In genomic region chr4:99563310-99564186, GRCh38 we compare ENCODE assay signal across 8 cellular contexts. TPM values are rescaled to one million over a fixed set of nuclear protein-coding genes. Genes with fewer than 3 reads are reported as not detected.
DNase-seq lines count a peak whose midpoint lies in the region; ATAC-seq and TF ChIP-seq lines count a peak whose summit lies in the region.

A gene with protein sequence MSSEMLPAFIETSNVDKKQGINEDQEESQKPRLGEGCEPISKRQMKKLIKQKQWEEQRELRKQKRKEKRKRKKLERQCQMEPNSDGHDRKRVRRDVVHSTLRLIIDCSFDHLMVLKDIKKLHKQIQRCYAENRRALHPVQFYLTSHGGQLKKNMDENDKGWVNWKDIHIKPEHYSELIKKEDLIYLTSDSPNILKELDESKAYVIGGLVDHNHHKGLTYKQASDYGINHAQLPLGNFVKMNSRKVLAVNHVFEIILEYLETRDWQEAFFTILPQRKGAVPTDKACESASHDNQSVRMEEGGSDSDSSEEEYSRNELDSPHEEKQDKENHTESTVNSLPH (minus strand): TSS chr4:99564039. CDS start chr4:99559338, 4,701 bp downstream.

- peaks cover 0 to 2% of the 10 kb centered on the region in 2 donors for H3K36me3 Mint-ChIP-seq in CD14-positive monocyte
- no peaks in the 10 kb centered on the region for H3K36me3 Mint-ChIP-seq in activated CD4-positive, alpha-beta memory T cell treated with anti-CD3 and anti-CD28 coated beads, Interleukin-2, amount 10 ng/mL, durations not matched to agents 7 days and 5 days (ENCODE audit: low read depth)

- intact Hi-C loops in CD14-positive monocyte (cut with micrococcal nuclease), result loop anchor here (5.0 kb wide), 6 partner anchors 244 to 1416 kb away; partner anchors contain the start of genes LAMTOR3 (in 2 of the 2), DAPP1 (in 1 of the 2), DNAJB14 (in 1 of the 2) and H2AZ1 (in 1 of the 2)
- intact Hi-C loops in right lobe of liver (cut with DNase I), result no loop called here

- H3K27me3 ChIP-seq in duodenal mucosa (ENCODE audit: control insufficient read depth in 1 of 2, insufficient read depth in 2 of 2, low read length in 2 of 2) (no peaks in the 10 kb centered on the region), right lobe of liver (no peaks in the 10 kb centered on the region)

- POLR2A ChIA-PET in activated CD4-positive, alpha-beta memory T cell treated with anti-CD3 and anti-CD28 coated beads, Interleukin-2, amount 10 ng/mL, durations not matched to agents 7 days and 5 days (lab: Charles Lee), result interaction anchor here (0.7 to 2.2 kb wide), 17 partner anchors 10 to 1783 kb away, joined by 3 to 20 read pairs (median 5); partner anchors contain the start of genes ADH5, DAPP1, DNAJB14 and H2AZ1

- TF ChIP-seq CTCF in CD14-positive monocyte (IDR thresholded peaks at IDR 0.05), result no peak
- TF ChIP-seq CTCF in right lobe of liver (IDR thresholded peaks at IDR 0.05), result peak in 1 of 4 donors; percentile 16

- peak; percentile 83 for TF ChIP-seq POLR2A in right lobe of liver (IDR thresholded peaks at IDR 0.05)

- H3K27me3 Mint-ChIP-seq in CD14-positive monocyte (ENCODE audit: low read depth in 3 of 3), result peaks cover 6 to 9% (median 7%) of the 10 kb centered on the region in 3 donors
- peaks cover 13% of the 10 kb centered on the region for H3K27me3 Mint-ChIP-seq in activated CD4-positive, alpha-beta memory T cell treated with anti-CD3 and anti-CD28 coated beads, Interleukin-2, amount 10 ng/mL, durations not matched to agents 7 days and 5 days

- peak within 1 kb of the TSS; percentile 98 to 100 (median 99) for H3K27ac Mint-ChIP-seq in CD14-positive monocyte
- peak within 1 kb of the TSS; percentile 99 for H3K27ac Mint-ChIP-seq in activated CD4-positive, alpha-beta memory T cell treated with anti-CD3 and anti-CD28 coated beads, Interleukin-2, amount 10 ng/mL, durations not matched to agents 7 days and 5 days

- under 1% methylated on average over 36 of the region's 48 CpGs for WGBS in right lobe of liver (ENCODE audit: insufficient coverage, low coverage, low lambda C conversion rate, missing lambda C conversion rate)

- DNase-seq in CD14-positive monocyte (ENCODE audit: low spot score) (peak; percentile 94), NCI-H82 (lab: John Stamatoyannopoulos, UW) (peak; percentile 97), right lobe of liver (peak; percentile 97 to 99 (median 98))
- DNase-seq in activated CD4-positive, alpha-beta memory T cell treated with anti-CD3 and anti-CD28 coated beads, Interleukin-2, amount 10 ng/mL, durations not matched to agents 7 days and 5 days, result peak; percentile 95
- peak; percentile 90 to 97 for DNase-seq in stimulated activated CD4-positive, alpha-beta T cell treated with anti-CD3 and anti-CD28 coated beads, Interleukin-4, amount 100 ng/mL, for 4 hours

- H3K9me3 ChIP-seq in duodenal mucosa (ENCODE audit: control insufficient read depth in 1 of 2, low read length in 2 of 2), result no peaks in the 10 kb centered on the region
- H3K9me3 ChIP-seq in right lobe of liver, result no peaks in the 10 kb centered on the region

- H3K4me3 ChIP-seq in duodenal mucosa (ENCODE audit: low read depth in 1 of 2, low read length in 2 of 2) (peak within 1 kb of the TSS; percentile 84 to 91), right lobe of liver (peak within 1 kb of the TSS; percentile 68 to 71 (median 69))

- CTCF ChIA-PET in activated CD4-positive, alpha-beta memory T cell treated with anti-CD3 and anti-CD28 coated beads, Interleukin-2, amount 10 ng/mL, durations not matched to agents 7 days and 5 days (lab: Charles Lee), result interaction anchor here (0.6 to 2.5 kb wide), 15 partner anchors 10 to 1274 kb away, joined by 3 to 46 read pairs (median 3); partner anchors contain the start of genes DAPP1, DNAJB14, H2AZ1 and LAMTOR3

- peaks cover 6% of the 10 kb centered on the region for H3K4me1 Mint-ChIP-seq in CD14-positive monocyte
- H3K4me1 Mint-ChIP-seq in activated CD4-positive, alpha-beta memory T cell treated with anti-CD3 and anti-CD28 coated beads, Interleukin-2, amount 10 ng/mL, durations not matched to agents 7 days and 5 days, result peaks cover 31% of the 10 kb centered on the region

- H3K27ac ChIP-seq in duodenal mucosa (ENCODE audit: low read depth, low read length) (peak within 1 kb of the TSS; percentile 97), right lobe of liver (peak within 1 kb of the TSS; percentile 93 to 97 (median 95))

- H3K36me3 ChIP-seq in duodenal mucosa (ENCODE audit: control insufficient read depth in 1 of 2, insufficient read depth in 2 of 2, low read length in 2 of 2) (no peaks in the 10 kb centered on the region), right lobe of liver (no peaks in the 10 kb centered on the region)

- H3K4me1 ChIP-seq in duodenal mucosa (ENCODE audit: control insufficient read depth in 1 of 2, insufficient read depth in 2 of 2, low read length in 2 of 2) (peaks cover 0 to 4% of the 10 kb centered on the region in 2 donors), right lobe of liver (peaks cover 0 to 8% (median 0%) of the 10 kb centered on the region in 4 donors)

- peak within 1 kb of the TSS; percentile 88 to 91 for H3K9ac ChIP-seq in duodenal mucosa (ENCODE audit: low read depth in 1 of 2, low read length in 2 of 2)

- peaks cover 0 to 3% (median 0%) of the 10 kb centered on the region in 7 donors for H3K9me3 Mint-ChIP-seq in CD14-positive monocyte
- no peaks in the 10 kb centered on the region for H3K9me3 Mint-ChIP-seq in activated CD4-positive, alpha-beta memory T cell treated with anti-CD3 and anti-CD28 coated beads, Interleukin-2, amount 10 ng/mL, durations not matched to agents 7 days and 5 days

- H3K4me3 Mint-ChIP-seq in CD14-positive monocyte, result peak within 1 kb of the TSS; percentile 90 to 98
- H3K4me3 Mint-ChIP-seq in activated CD4-positive, alpha-beta memory T cell treated with anti-CD3 and anti-CD28 coated beads, Interleukin-2, amount 10 ng/mL, durations not matched to agents 7 days and 5 days, result peak within 1 kb of the TSS; percentile 94

- ATAC-seq in GM19397 (IDR thresholded peaks at IDR 0.05; ENCODE audit: unreplicated experiment), result peak; percentile 95
- ATAC-seq in HG03571 (IDR thresholded peaks at IDR 0.05; ENCODE audit: unreplicated experiment), result peak; percentile 96
- peak; percentile 92 to 97 (median 94) for ATAC-seq in right lobe of liver

RNA-seq across cellular contexts. Expression of the gene that starts here (rescaled TPM):
- 1 to 10 TPM; 3.4 to 3.9 TPM for polyA plus RNA-seq in CD14-positive monocyte
- total RNA-seq in activated CD4-positive, alpha-beta memory T cell treated with anti-CD3 and anti-CD28 coated beads, Interleukin-2, amount 10 ng/mL, durations not matched to agents 7 days and 5 days, result 10 to 100 TPM in 1 of 2 experiments, 1 to 10 TPM in 1; 8.5 to 10.4 TPM
- 1 to 10 TPM; 3.5 to 6.5 (median 4.0) TPM for total RNA-seq in right lobe of liver

Comparison
In these comparisons a context has a peak if more than half of its experiments do, and no peak if none do; other contexts are left out.
1. Peak in every context shown above with its lines: DNase-seq, ATAC-seq, H3K4me3 ChIP-seq and H3K27ac ChIP-seq.
2. intact Hi-C loops: an anchor here in CD14-positive monocyte (5.0 kb wide); none called in right lobe of liver.